ENCODE assay signal across 1 cellular context in genomic region chr2:42105330-42106256, GRCh38.
TF ChIP-seq lines count a peak whose summit lies in the region.

No MANE protein-coding gene starts in this region.

TF ChIP-seq in HepG2, 621 proteins besides CTCF, POLR2A, EP300 and RAD21 (continued from another document and continues in another):
- TF ChIP-seq ZNF75D (CRISPR knock-in tag; IDR thresholded peaks at IDR 0.05; ENCODE audit: borderline replicate concordance), result no peak
- TF ChIP-seq ZNF644 (CRISPR knock-in tag; IDR thresholded peaks at IDR 0.05; ENCODE audit: low read depth), result peak; percentile 70; the same call in 1 of the 2 replicates
- TF ChIP-seq ZNF737 (CRISPR knock-in tag; IDR thresholded peaks at IDR 0.05; ENCODE audit: borderline replicate concordance), result no peak
- TF ChIP-seq JUND (CRISPR knock-in tag; IDR thresholded peaks at IDR 0.05), result no peak
- TF ChIP-seq DRAP1 (CRISPR knock-in tag; IDR thresholded peaks at IDR 0.05), result peak; percentile 93
- TF ChIP-seq ZNF710 (CRISPR knock-in tag; IDR thresholded peaks at IDR 0.05; ENCODE audit: borderline replicate concordance), result peak; percentile 89
- no peak for TF ChIP-seq ZNF12 (CRISPR knock-in tag; IDR thresholded peaks at IDR 0.05)
- TF ChIP-seq, protein P1, sequence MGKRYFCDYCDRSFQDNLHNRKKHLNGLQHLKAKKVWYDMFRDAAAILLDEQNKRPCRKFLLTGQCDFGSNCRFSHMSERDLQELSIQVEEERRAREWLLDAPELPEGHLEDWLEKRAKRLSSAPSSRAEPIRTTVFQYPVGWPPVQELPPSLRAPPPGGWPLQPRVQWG (CRISPR knock-in tag; IDR thresholded peaks at IDR 0.05; ENCODE audit: borderline replicate concordance, low read depth), result no peak
- no peak for TF ChIP-seq HOXA5 (CRISPR knock-in tag; IDR thresholded peaks at IDR 0.05)
- TF ChIP-seq EHMT2 (IDR thresholded peaks at IDR 0.05; ENCODE audit: borderline replicate concordance, low read depth, low read length), result peak; percentile 81; the same call in 1 of the 2 replicates
- TF ChIP-seq, protein P2, sequence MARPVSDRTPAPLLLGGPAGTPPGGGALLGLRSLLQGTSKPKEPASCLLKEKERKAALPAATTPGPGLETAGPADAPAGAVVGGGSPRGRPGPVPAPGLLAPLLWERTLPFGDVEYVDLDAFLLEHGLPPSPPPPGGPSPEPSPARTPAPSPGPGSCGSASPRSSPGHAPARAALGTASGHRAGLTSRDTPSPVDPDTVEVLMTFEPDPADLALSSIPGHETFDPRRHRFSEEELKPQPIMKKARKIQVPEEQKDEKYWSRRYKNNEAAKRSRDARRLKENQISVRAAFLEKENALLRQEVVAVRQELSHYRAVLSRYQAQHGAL (CRISPR knock-in tag; IDR thresholded peaks at IDR 0.05; ENCODE audit: not compliant biosample characterization), result no peak
- TF ChIP-seq TFAP4 (IDR thresholded peaks at IDR 0.05; ENCODE audit: borderline replicate concordance, low read depth), result peak; percentile 88
- no peak for TF ChIP-seq RELA (CRISPR knock-in tag; IDR thresholded peaks at IDR 0.05)
- TF ChIP-seq ZNF468 (CRISPR knock-in tag; IDR thresholded peaks at IDR 0.05), result no peak
- no peak for TF ChIP-seq ZNF672 (CRISPR knock-in tag; IDR thresholded peaks at IDR 0.05)
- TF ChIP-seq, protein P3, sequence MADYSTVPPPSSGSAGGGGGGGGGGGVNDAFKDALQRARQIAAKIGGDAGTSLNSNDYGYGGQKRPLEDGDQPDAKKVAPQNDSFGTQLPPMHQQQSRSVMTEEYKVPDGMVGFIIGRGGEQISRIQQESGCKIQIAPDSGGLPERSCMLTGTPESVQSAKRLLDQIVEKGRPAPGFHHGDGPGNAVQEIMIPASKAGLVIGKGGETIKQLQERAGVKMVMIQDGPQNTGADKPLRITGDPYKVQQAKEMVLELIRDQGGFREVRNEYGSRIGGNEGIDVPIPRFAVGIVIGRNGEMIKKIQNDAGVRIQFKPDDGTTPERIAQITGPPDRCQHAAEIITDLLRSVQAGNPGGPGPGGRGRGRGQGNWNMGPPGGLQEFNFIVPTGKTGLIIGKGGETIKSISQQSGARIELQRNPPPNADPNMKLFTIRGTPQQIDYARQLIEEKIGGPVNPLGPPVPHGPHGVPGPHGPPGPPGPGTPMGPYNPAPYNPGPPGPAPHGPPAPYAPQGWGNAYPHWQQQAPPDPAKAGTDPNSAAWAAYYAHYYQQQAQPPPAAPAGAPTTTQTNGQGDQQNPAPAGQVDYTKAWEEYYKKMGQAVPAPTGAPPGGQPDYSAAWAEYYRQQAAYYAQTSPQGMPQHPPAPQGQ (CRISPR knock-in tag; IDR thresholded peaks at IDR 0.05; ENCODE audit: borderline replicate concordance), result no peak
- peak; percentile 75; the same call in 1 of the 2 replicates for TF ChIP-seq YEATS2 (CRISPR knock-in tag; IDR thresholded peaks at IDR 0.05; ENCODE audit: borderline replicate concordance)
- TF ChIP-seq IRX3 (CRISPR knock-in tag; IDR thresholded peaks at IDR 0.05; ENCODE audit: borderline replicate concordance, low read depth), result no peak
- TF ChIP-seq PPARG (CRISPR knock-in tag; conservative IDR thresholded peaks at IDR 0.05), result peak; percentile 72; the same call in 1 of the 2 replicates
- no peak for TF ChIP-seq ZNF484 (CRISPR knock-in tag; IDR thresholded peaks at IDR 0.05; ENCODE audit: borderline replicate concordance, low read depth)
- TF ChIP-seq SNAPC5 (CRISPR knock-in tag; IDR thresholded peaks at IDR 0.05; ENCODE audit: borderline replicate concordance), result no peak
- TF ChIP-seq HHEX (CRISPR knock-in tag; IDR thresholded peaks at IDR 0.05), result no peak
- TF ChIP-seq ZNF580 (CRISPR knock-in tag; IDR thresholded peaks at IDR 0.05; ENCODE audit: borderline replicate concordance, low read depth), result peak; percentile 65
- peak; percentile 79 for TF ChIP-seq PHF21A (CRISPR knock-in tag; IDR thresholded peaks at IDR 0.05)
- TF ChIP-seq, protein P4, sequence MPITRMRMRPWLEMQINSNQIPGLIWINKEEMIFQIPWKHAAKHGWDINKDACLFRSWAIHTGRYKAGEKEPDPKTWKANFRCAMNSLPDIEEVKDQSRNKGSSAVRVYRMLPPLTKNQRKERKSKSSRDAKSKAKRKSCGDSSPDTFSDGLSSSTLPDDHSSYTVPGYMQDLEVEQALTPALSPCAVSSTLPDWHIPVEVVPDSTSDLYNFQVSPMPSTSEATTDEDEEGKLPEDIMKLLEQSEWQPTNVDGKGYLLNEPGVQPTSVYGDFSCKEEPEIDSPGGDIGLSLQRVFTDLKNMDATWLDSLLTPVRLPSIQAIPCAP (CRISPR knock-in tag; IDR thresholded peaks at IDR 0.05; ENCODE audit: low read depth), result no peak
- TF ChIP-seq ZNF598 (CRISPR knock-in tag; IDR thresholded peaks at IDR 0.05; ENCODE audit: borderline replicate concordance), result peak; percentile 69; the same call in 1 of the 2 replicates
- TF ChIP-seq KLF11 (CRISPR knock-in tag; IDR thresholded peaks at IDR 0.05), result peak; percentile 52; the same call in 1 of the 2 replicates
- TF ChIP-seq ZNF891 (CRISPR knock-in tag; IDR thresholded peaks at IDR 0.05), result no peak
- TF ChIP-seq ZBED4 (CRISPR knock-in tag; IDR thresholded peaks at IDR 0.05; ENCODE audit: borderline replicate concordance), result peak; percentile 78; the same call in 1 of the 2 replicates
- 0 out of 2 replicates have a peak, but pooled peaks have one; percentile 24 for TF ChIP-seq KDM2A (CRISPR knock-in tag; IDR thresholded peaks at IDR 0.05; ENCODE audit: borderline replicate concordance, low read depth)
- no peak for TF ChIP-seq HDAC6 (IDR thresholded peaks at IDR 0.05; ENCODE audit: low read depth, low read length)
- TF ChIP-seq PHF8 (CRISPR knock-in tag; IDR thresholded peaks at IDR 0.05), result peak; percentile 57
- peak; percentile 82; the same call in 1 of the 2 replicates for TF ChIP-seq FOXK1 (CRISPR knock-in tag; IDR thresholded peaks at IDR 0.05; ENCODE audit: borderline replicate concordance, low read depth)
- peak; percentile 79 for TF ChIP-seq KAT8 (CRISPR knock-in tag; IDR thresholded peaks at IDR 0.05)
- TF ChIP-seq ARNT2 (CRISPR knock-in tag; IDR thresholded peaks at IDR 0.05; ENCODE audit: low read depth), result peak; percentile 53; the same call in 1 of the 2 replicates
- no peak for TF ChIP-seq ZNF264 (CRISPR knock-in tag; IDR thresholded peaks at IDR 0.05)
- peak; percentile 61 for TF ChIP-seq DMAP1 (CRISPR knock-in tag; IDR thresholded peaks at IDR 0.05)
- TF ChIP-seq ZNF331 (CRISPR knock-in tag; IDR thresholded peaks at IDR 0.05), result peak; percentile 79
- TF ChIP-seq GFI1 (CRISPR knock-in tag; IDR thresholded peaks at IDR 0.05; ENCODE audit: borderline replicate concordance), result no peak
- TF ChIP-seq ZNF570 (CRISPR knock-in tag; IDR thresholded peaks at IDR 0.05; ENCODE audit: borderline replicate concordance), result no peak
- TF ChIP-seq ATF2 (CRISPR knock-in tag; IDR thresholded peaks at IDR 0.05), result peak; percentile 69; the same call in 1 of the 2 replicates
- TF ChIP-seq ZNF782 (CRISPR knock-in tag; IDR thresholded peaks at IDR 0.05; ENCODE audit: borderline replicate concordance), result no peak
- TF ChIP-seq ZNF713 (CRISPR knock-in tag; IDR thresholded peaks at IDR 0.05), result no peak
- TF ChIP-seq FOXP1 (IDR thresholded peaks at IDR 0.05), result no peak
- peak; percentile 89 for TF ChIP-seq FOXP1 (CRISPR knock-in tag; IDR thresholded peaks at IDR 0.05)
- 0 out of 2 replicates have a peak, but pooled peaks have one; percentile 33 for TF ChIP-seq SSRP1 (CRISPR knock-in tag; IDR thresholded peaks at IDR 0.05)
- TF ChIP-seq MEF2D (CRISPR knock-in tag; IDR thresholded peaks at IDR 0.05), result peak; percentile 96
- TF ChIP-seq FOXC1 (CRISPR knock-in tag; IDR thresholded peaks at IDR 0.05; ENCODE audit: borderline replicate concordance), result no peak
- peak; percentile 87 for TF ChIP-seq ZNF281 (CRISPR knock-in tag; IDR thresholded peaks at IDR 0.05; ENCODE audit: borderline replicate concordance)
- TF ChIP-seq ZNF251 (CRISPR knock-in tag; IDR thresholded peaks at IDR 0.05), result no peak
- TF ChIP-seq ZFP90 (CRISPR knock-in tag; IDR thresholded peaks at IDR 0.05; ENCODE audit: borderline replicate concordance), result no peak
- peak; percentile 92 for TF ChIP-seq NCOA2 (CRISPR knock-in tag; IDR thresholded peaks at IDR 0.05)
- TF ChIP-seq ZNF678 (CRISPR knock-in tag; IDR thresholded peaks at IDR 0.05), result no peak
- peak; percentile 88 for TF ChIP-seq PITX1 (CRISPR knock-in tag; IDR thresholded peaks at IDR 0.05)
- no peak for TF ChIP-seq ZNF766 (CRISPR knock-in tag; IDR thresholded peaks at IDR 0.05; ENCODE audit: borderline replicate concordance)
- peak; percentile 90 for TF ChIP-seq SALL1 (CRISPR knock-in tag; IDR thresholded peaks at IDR 0.05)
